1 cellular context compared by ENCODE assay signal in genomic region chr1:61083014-61083798, GRCh38.
TF ChIP-seq lines count a peak whose summit lies in the region.

No MANE protein-coding gene starts in this region.

TF ChIP-seq in K562, 482 proteins besides CTCF, POLR2A, EP300 and RAD21 (continued from another document and continues in another):
- TF ChIP-seq ZBTB49 (CRISPR knock-in tag; IDR thresholded peaks at IDR 0.05; ENCODE audit: borderline replicate concordance) (no peak), ZNF717 (CRISPR knock-in tag; IDR thresholded peaks at IDR 0.05) (no peak), MAZ (CRISPR knock-in tag; conservative IDR thresholded peaks at IDR 0.05 in 1 of 2, IDR thresholded peaks at IDR 0.05 in 1 of 2) (0 out of 4 replicates have a peak, but pooled peaks have one; percentile 12 to 25), ATF3 (IDR thresholded peaks at IDR 0.05) (no peak), ATF3 (CRISPR knock-in tag; conservative IDR thresholded peaks at IDR 0.05) (no peak), CTBP1 (IDR thresholded peaks at IDR 0.05; ENCODE audit: borderline replicate concordance) (peak; percentile 51; the same call in 1 of the 2 replicates), TRIM25 (IDR thresholded peaks at IDR 0.05; ENCODE audit: borderline replicate concordance) (no peak), SAFB (IDR thresholded peaks at IDR 0.05; ENCODE audit: borderline replicate concordance, low read depth, low read length) (no peak), TEAD2 (tag; IDR thresholded peaks at IDR 0.05) (no peak), HMG20A (CRISPR knock-in tag; conservative IDR thresholded peaks at IDR 0.05) (no peak), NCOA1 (IDR thresholded peaks at IDR 0.05; ENCODE audit: low read depth) (no peak), BHLHE40 (IDR thresholded peaks at IDR 0.05; ENCODE audit: low read length) (peak; percentile 52; the same call in 1 of the 2 replicates), ZNF609 (CRISPR knock-in tag; IDR thresholded peaks at IDR 0.05; ENCODE audit: borderline replicate concordance) (no peak), ZNF274 (IDR thresholded peaks at IDR 0.05; ENCODE audit: borderline replicate concordance, low read depth, low read length) (no peak), ZFPM2 (CRISPR knock-in tag; IDR thresholded peaks at IDR 0.05) (no peak), HDAC1 (IDR thresholded peaks at IDR 0.05) (no peak; a peak in 1 of 4 replicates), ZNF175 (CRISPR knock-in tag; IDR thresholded peaks at IDR 0.05; ENCODE audit: low read depth) (no peak), ZNF23 (CRISPR knock-in tag; IDR thresholded peaks at IDR 0.05) (no peak), MCM2 (IDR thresholded peaks at IDR 0.05; ENCODE audit: low read depth) (no peak), CHD2 (IDR thresholded peaks at IDR 0.05; ENCODE audit: low read depth, low read length) (no peak), HNRNPL (IDR thresholded peaks at IDR 0.05; ENCODE audit: low read depth, low read length) (peak; percentile 24; the same call in 1 of the 2 replicates), SAP30 (IDR thresholded peaks at IDR 0.05; ENCODE audit: borderline replicate concordance, insufficient read depth, low read depth, low read length, poor library complexity, severe bottlenecking) (peak; percentile 56), NR0B1 (IDR thresholded peaks at IDR 0.05; ENCODE audit: partially characterized antibody) (no peak), NR3C1 (CRISPR knock-in tag; IDR thresholded peaks at IDR 0.05) (no peak), SMAD4 (CRISPR knock-in tag; conservative IDR thresholded peaks at IDR 0.05) (0 out of 2 replicates have a peak, but pooled peaks have one; percentile 53), DACH1 (IDR thresholded peaks at IDR 0.05; ENCODE audit: partially characterized antibody) (peak; percentile 81), FOSL1 (tag; conservative IDR thresholded peaks at IDR 0.05) (no peak), CBFA2T2 (conservative IDR thresholded peaks at IDR 0.05) (no peak), MLLT1 (IDR thresholded peaks at IDR 0.05) (no peak), ZNF740 (CRISPR knock-in tag; IDR thresholded peaks at IDR 0.05) (peak; percentile 85), ZNF740 (tag; IDR thresholded peaks at IDR 0.05) (no peak), KDM4B (IDR thresholded peaks at IDR 0.05; ENCODE audit: borderline replicate concordance in 2 of 2, low read depth in 1 of 2) (no peak), ID3 (CRISPR knock-in tag; IDR thresholded peaks at IDR 0.05) (no peak), ID3 (tag; IDR thresholded peaks at IDR 0.05) (no peak), SNIP1 (IDR thresholded peaks at IDR 0.05; ENCODE audit: low read depth) (no peak), HDAC2 (IDR thresholded peaks at IDR 0.05) (no peak), SMC3 (conservative IDR thresholded peaks at IDR 0.05; ENCODE audit: insufficient read depth, low read depth, low read length) (no peak), ZNF79 (CRISPR knock-in tag; IDR thresholded peaks at IDR 0.05; ENCODE audit: low read depth) (no peak), JUN (IDR thresholded peaks at IDR 0.05; ENCODE audit: borderline replicate concordance, low read depth, low read length) (no peak), JUN (CRISPR knock-in tag; IDR thresholded peaks at IDR 0.05; ENCODE audit: borderline replicate concordance) (peak; percentile 51; the same call in 1 of the 2 replicates), CLOCK (CRISPR knock-in tag; IDR thresholded peaks at IDR 0.05; ENCODE audit: borderline replicate concordance) (no peak), NFE2L1 (tag; IDR thresholded peaks at IDR 0.05; ENCODE audit: borderline replicate concordance, low read depth) (no peak), U2AF1 (optimal IDR thresholded peaks at IDR 0.05; ENCODE audit: low read depth, low read length) (no peak), ZNF324 (CRISPR knock-in tag; IDR thresholded peaks at IDR 0.05) (no peak), KLF1 (tag; IDR thresholded peaks at IDR 0.05) (no peak), SMAD2 (IDR thresholded peaks at IDR 0.05; ENCODE audit: low read depth, low read length) (no peak), BDP1 (IDR thresholded peaks at IDR 0.05; ENCODE audit: insufficient read depth, insufficient read length) (no peak), ZNF695 (CRISPR knock-in tag; IDR thresholded peaks at IDR 0.05) (no peak), MTF1 (CRISPR knock-in tag; IDR thresholded peaks at IDR 0.05; ENCODE audit: borderline replicate concordance) (no peak), THRB (CRISPR knock-in tag; conservative IDR thresholded peaks at IDR 0.05) (no peak)
